In genomic region chr11:45843158-45843924, GRCh38 we compare ENCODE assay signal across 8 cellular contexts. TPM values are rescaled to one million over a fixed set of nuclear protein-coding genes. Genes with fewer than 3 reads are reported as not detected.
DNase-seq lines count a peak whose midpoint lies in the region; ATAC-seq and TF ChIP-seq lines count a peak whose summit lies in the region.

No MANE protein-coding gene starts in this region.

- H3K36me3 ChIP-seq in breast epithelium, result no peaks in the 10 kb centered on the region

- H3K27ac Mint-ChIP-seq in WTC11, result no peak overlapping the region

- peak; percentile 99 for TF ChIP-seq CTCF in C4-2B (conservative IDR thresholded peaks at IDR 0.05)
- peak; percentile 92 for TF ChIP-seq CTCF in WTC11 (IDR thresholded peaks at IDR 0.05)
- TF ChIP-seq CTCF in breast epithelium (IDR thresholded peaks at IDR 0.05), result peak; percentile 91 to 96 (median 94)

- H3K27ac ChIP-seq in C4-2B (peak overlapping the region; percentile 65), breast epithelium (peak overlapping the region; percentile 82 to 84)

- H3K9me3 ChIP-seq in breast epithelium, result no peaks in the 10 kb centered on the region

- H3K4me1 ChIP-seq in breast epithelium, result peaks cover 0 to under 1% of the 10 kb centered on the region in 2 donors

- H3K4me3 Mint-ChIP-seq in WTC11, result no peak overlapping the region

- H3K27me3 ChIP-seq in breast epithelium, result no peaks in the 10 kb centered on the region

- intact Hi-C loops in breast epithelium (cut with DNase I; ENCODE audit: low total_unique reads), result loop anchor here (10.0 kb wide), 1 partner anchor 161 kb away; no protein-coding TSS in a partner anchor

- ATAC-seq in WTC11, result peak; percentile 29
- no peak for ATAC-seq in GM19455 (IDR thresholded peaks at IDR 0.05; ENCODE audit: unreplicated experiment)

- H3K4me3 ChIP-seq in breast epithelium, result peak overlapping the region in 2 of 3 donors; percentile 18 to 39

- no peak for TF ChIP-seq POLR2A in breast epithelium (IDR thresholded peaks at IDR 0.05)

- H3K27me3 Mint-ChIP-seq in WTC11 (ENCODE audit: low read depth), result peaks cover 36% of the 10 kb centered on the region

- POLR2A ChIA-PET in WTC11 (lab: Charles Lee), result no interaction called here

- CTCF ChIA-PET in WTC11 (lab: Charles Lee), result interaction anchor here (0.6 to 2.4 kb wide), 12 partner anchors 9 to 849 kb away, joined by 3 to 15 read pairs (median 4); no protein-coding TSS in a partner anchor

- H3K36me3 Mint-ChIP-seq in WTC11, result no peaks in the 10 kb centered on the region

- DNase-seq in HCEC 1CT, result peak; percentile 76
- peak; percentile 64 for DNase-seq in NCI-H226
- peak; percentile 91 for DNase-seq in WTC11 (ENCODE audit: low spot score)
- DNase-seq in breast epithelium (ENCODE audit: low spot score in 2 of 2), result peak; percentile 93 to 95
- DNase-seq in iris pigment epithelial cell (ENCODE audit: low read depth), result peak; percentile 89
- peak; percentile 61 for DNase-seq in smooth muscle cell of the brain vasculature (ENCODE audit: low read depth, low spot score)

- peaks cover 7% of the 10 kb centered on the region for H3K4me1 Mint-ChIP-seq in WTC11

- peaks cover 8% of the 10 kb centered on the region; the same call in 1 of the 2 replicates for H3K9me3 Mint-ChIP-seq in WTC11

TF ChIP-seq in WTC11, 78 proteins besides CTCF, POLR2A, EP300 and RAD21:
- peak; percentile 48; the same call in 1 of the 2 replicates for TF ChIP-seq SP1 (CRISPR knock-in tag; conservative IDR thresholded peaks at IDR 0.05)
- no peak for TF ChIP-seq E2F5 (CRISPR knock-in tag; IDR thresholded peaks at IDR 0.05)
- peak; percentile 32; the same call in 1 of the 2 replicates for TF ChIP-seq GABPB1 (CRISPR knock-in tag; IDR thresholded peaks at IDR 0.05)
- no peak for TF ChIP-seq ZNF396 (CRISPR knock-in tag; IDR thresholded peaks at IDR 0.05; ENCODE audit: borderline replicate concordance)
- TF ChIP-seq, protein P1, sequence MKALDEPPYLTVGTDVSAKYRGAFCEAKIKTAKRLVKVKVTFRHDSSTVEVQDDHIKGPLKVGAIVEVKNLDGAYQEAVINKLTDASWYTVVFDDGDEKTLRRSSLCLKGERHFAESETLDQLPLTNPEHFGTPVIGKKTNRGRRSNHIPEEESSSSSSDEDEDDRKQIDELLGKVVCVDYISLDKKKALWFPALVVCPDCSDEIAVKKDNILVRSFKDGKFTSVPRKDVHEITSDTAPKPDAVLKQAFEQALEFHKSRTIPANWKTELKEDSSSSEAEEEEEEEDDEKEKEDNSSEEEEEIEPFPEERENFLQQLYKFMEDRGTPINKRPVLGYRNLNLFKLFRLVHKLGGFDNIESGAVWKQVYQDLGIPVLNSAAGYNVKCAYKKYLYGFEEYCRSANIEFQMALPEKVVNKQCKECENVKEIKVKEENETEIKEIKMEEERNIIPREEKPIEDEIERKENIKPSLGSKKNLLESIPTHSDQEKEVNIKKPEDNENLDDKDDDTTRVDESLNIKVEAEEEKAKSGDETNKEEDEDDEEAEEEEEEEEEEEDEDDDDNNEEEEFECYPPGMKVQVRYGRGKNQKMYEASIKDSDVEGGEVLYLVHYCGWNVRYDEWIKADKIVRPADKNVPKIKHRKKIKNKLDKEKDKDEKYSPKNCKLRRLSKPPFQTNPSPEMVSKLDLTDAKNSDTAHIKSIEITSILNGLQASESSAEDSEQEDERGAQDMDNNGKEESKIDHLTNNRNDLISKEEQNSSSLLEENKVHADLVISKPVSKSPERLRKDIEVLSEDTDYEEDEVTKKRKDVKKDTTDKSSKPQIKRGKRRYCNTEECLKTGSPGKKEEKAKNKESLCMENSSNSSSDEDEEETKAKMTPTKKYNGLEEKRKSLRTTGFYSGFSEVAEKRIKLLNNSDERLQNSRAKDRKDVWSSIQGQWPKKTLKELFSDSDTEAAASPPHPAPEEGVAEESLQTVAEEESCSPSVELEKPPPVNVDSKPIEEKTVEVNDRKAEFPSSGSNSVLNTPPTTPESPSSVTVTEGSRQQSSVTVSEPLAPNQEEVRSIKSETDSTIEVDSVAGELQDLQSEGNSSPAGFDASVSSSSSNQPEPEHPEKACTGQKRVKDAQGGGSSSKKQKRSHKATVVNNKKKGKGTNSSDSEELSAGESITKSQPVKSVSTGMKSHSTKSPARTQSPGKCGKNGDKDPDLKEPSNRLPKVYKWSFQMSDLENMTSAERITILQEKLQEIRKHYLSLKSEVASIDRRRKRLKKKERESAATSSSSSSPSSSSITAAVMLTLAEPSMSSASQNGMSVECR (CRISPR knock-in tag; IDR thresholded peaks at IDR 0.05; ENCODE audit: borderline replicate concordance), result no peak
TF ChIP-seq in WTC11: peak in this region for 2.

RNA-seq across cellular contexts. Expression of gene CRY2, which starts 3.9 kb away (rescaled TPM):
- total RNA-seq in WTC11 (2021) (14.4 to 18.3 TPM (median 16.8 TPM) in 3 replicates), breast epithelium (10 to 100 TPM; 44.2 to 54.1 (median 44.3) TPM)

RNA-seq across cellular contexts. Expression of gene SLC35C1, which starts 38.4 kb away (rescaled TPM):
- 10.4 to 14.3 TPM (median 12.1 TPM) in 3 replicates for total RNA-seq in WTC11 (2021)
- 10 to 100 TPM; 18.1 to 49.1 (median 28.2) TPM for total RNA-seq in breast epithelium

RNA-seq across cellular contexts. Expression of gene MAPK8IP1, which starts 42.1 kb away (rescaled TPM):
- total RNA-seq in WTC11 (2021) (31.6 to 34.1 TPM (median 32.4 TPM) in 3 replicates), breast epithelium (1 to 10 TPM; 5.4 to 7.2 (median 5.9) TPM)
